Comparison of ENCODE assay signal across 14 cellular contexts in genomic region chr9:5364294-5364990, GRCh38. TPM values are rescaled to one million over a fixed set of nuclear protein-coding genes. Genes with fewer than 3 reads are reported as not detected.
A peak's percentile ranks its signal among the peaks of the same experiment; 100 is the strongest.
DNase-seq lines count a peak whose midpoint lies in the region; ATAC-seq, FAIRE-seq and TF ChIP-seq lines count a peak whose summit lies in the region.
"Had no signal": no experiment of that assay in that cellular context is flagged by ENCODE, and none has a peak within 500 bp of the region (broad histone marks: within the 10 kb centered on the region; RNA-seq: fewer than 3 reads in every experiment).

No MANE protein-coding gene starts in this region.

- H3K4me3 ChIP-seq in HAP-1: no peak overlapping the region

- POLR2A ChIA-PET in T-cell (lab: Charles Lee): no interaction called here

- DNase-seq in GM12891 (ENCODE audit: insufficient read length, low spot score): no peak
- DNase-seq in amniotic epithelial cell (ENCODE audit: low read depth): peak; percentile 69
- no peak for DNase-seq in HAP-1 (ENCODE audit: low spot score in 2 of 2)
- no peak for DNase-seq in T-cell
- no peak for DNase-seq in stimulated activated CD4-positive, alpha-beta T cell treated with anti-CD3 and anti-CD28 coated beads, Interleukin-12 subunit alpha, Interleukin-12 subunit beta, amount 100 ng/mL, for 4 hours
- DNase-seq in frontal cortex (ENCODE audit: low spot score in 2 of 2): no peak
- DNase-seq: activated naive CD8-positive, alpha-beta T cell treated with anti-CD3 and anti-CD28 coated beads, Interleukin-2, amount 10 ng/mL, durations not matched to agents 7 days and 5 days; NCI-H2081 had no signal

- CTCF ChIA-PET in T-cell (lab: Charles Lee): no interaction called here

- H3K9me3 ChIP-seq in HAP-1: no peaks in the 10 kb centered on the region

- FAIRE-seq in GM12891 (lab: Jason Lieb, UNC): peak; percentile 80
- no peak for FAIRE-seq in frontal cortex (lab: Jason Lieb, UNC)

- in situ Hi-C loops in HAP-1 (cut with MboI; ENCODE audit: low sequenced_read_pairs): no loop called here

- H3K36me3 ChIP-seq in HAP-1 (replicated peaks): no peaks in the 10 kb centered on the region

- no peak overlapping the region for H3K4me3 Mint-ChIP-seq in T-cell
- H3K4me3 Mint-ChIP-seq: activated naive CD8-positive, alpha-beta T cell treated with anti-CD3 and anti-CD28 coated beads, Interleukin-2, amount 10 ng/mL, durations not matched to agents 7 days and 5 days; T-helper 2 cell treated with Interferon-gamma antibody and Interleukin-4, amounts not matched to agents 5 μg/mL and 100 μg/mL, for 36 hours had no signal

- peak; percentile 93 for ATAC-seq in GM19438 (IDR thresholded peaks at IDR 0.05; ENCODE audit: low read depth, unreplicated experiment)
- peak; percentile 82 for ATAC-seq in HG03039 (IDR thresholded peaks at IDR 0.05; ENCODE audit: unreplicated experiment)
- ATAC-seq in T-cell (replicated peaks in 1 of 4): no peak
- ATAC-seq: foreskin keratinocyte, HCT116 had no signal

- H3K36me3 Mint-ChIP-seq in T-cell: peaks cover 47% of the 10 kb centered on the region

- no peaks in the 10 kb centered on the region for H3K27me3 Mint-ChIP-seq in T-cell
- H3K27me3 Mint-ChIP-seq: activated naive CD8-positive, alpha-beta T cell treated with anti-CD3 and anti-CD28 coated beads, Interleukin-2, amount 10 ng/mL, durations not matched to agents 7 days and 5 days; CD4-positive, CD25-positive, alpha-beta regulatory T cell had no signal

- no peaks in the 10 kb centered on the region for H3K27me3 ChIP-seq in HAP-1 (ENCODE audit: low read depth)
- H3K27me3 ChIP-seq: foreskin keratinocyte had no signal

- peaks cover 0 to 5% (median 0%) of the 10 kb centered on the region in 3 donors for H3K9me3 Mint-ChIP-seq in T-cell

- no peak overlapping the region for H3K27ac Mint-ChIP-seq in T-cell
- H3K27ac Mint-ChIP-seq: activated naive CD8-positive, alpha-beta T cell treated with anti-CD3 and anti-CD28 coated beads, Interleukin-2, amount 10 ng/mL, durations not matched to agents 7 days and 5 days; T-helper 2 cell treated with Interferon-gamma antibody and Interleukin-4, amounts not matched to agents 5 μg/mL and 100 μg/mL, for 36 hours had no signal

- no peak for TF ChIP-seq POLR2A in GM12891 (IDR thresholded peaks at IDR 0.05; ENCODE audit: low read depth, low read length)

- no peaks in the 10 kb centered on the region for H3K4me1 ChIP-seq in HAP-1

- peaks cover 4 to 7% (median 7%) of the 10 kb centered on the region in 3 donors for H3K4me1 Mint-ChIP-seq in T-cell
- H3K4me1 Mint-ChIP-seq: activated naive CD8-positive, alpha-beta T cell treated with anti-CD3 and anti-CD28 coated beads, Interleukin-2, amount 10 ng/mL, durations not matched to agents 7 days and 5 days had no signal

TF ChIP-seq in GM12891, 5 proteins besides CTCF, POLR2A, EP300 and RAD21:
- no peak for TF ChIP-seq SPI1 (IDR thresholded peaks at IDR 0.05; ENCODE audit: low read depth, low read length)
- no peak for TF ChIP-seq TAF1 (IDR thresholded peaks at IDR 0.05; ENCODE audit: low read depth, low read length)
- no peak for TF ChIP-seq PAX5 (IDR thresholded peaks at IDR 0.05; ENCODE audit: insufficient read depth, low read length, severe bottlenecking)
- TF ChIP-seq POU2F2 (IDR thresholded peaks at IDR 0.05; ENCODE audit: low read depth, low read length): no peak
- no peak for TF ChIP-seq POLR2AphosphoS5 (IDR thresholded peaks at IDR 0.05; ENCODE audit: low read depth, low read length)

RNA-seq across cellular contexts. Expression of gene RLN1, which starts 24.8 kb away (rescaled TPM):
- 0.55 TPM for polyA plus RNA-seq in GM12891 (2012; ENCODE audit: low read depth, missing spikeins)
- total RNA-seq in T-cell (1 to 10 TPM; 1.6 to 4.8 (median 3.5) TPM), frontal cortex (not detected)

RNA-seq across cellular contexts. Expression of gene RLN2, which starts 59.9 kb away (rescaled TPM):
- polyA plus RNA-seq in GM12891 (2012; ENCODE audit: low read depth, missing spikeins): 4.1 TPM
- total RNA-seq in T-cell (1 to 10 TPM in 3 of 5 donors, under 1 TPM in 2; 0.86 to 4.6 (median 4.5) TPM), frontal cortex (not detected)

Comparison
In these comparisons a context has a peak if more than half of its experiments do, and no peak if none do; other contexts are left out.
1. ATAC-seq: peak in GM19438 (single experiment) and HG03039 (single experiment); none in T-cell (0 of 4).